20 cellular contexts compared by ENCODE assay signal in the genomic region with DNA sequence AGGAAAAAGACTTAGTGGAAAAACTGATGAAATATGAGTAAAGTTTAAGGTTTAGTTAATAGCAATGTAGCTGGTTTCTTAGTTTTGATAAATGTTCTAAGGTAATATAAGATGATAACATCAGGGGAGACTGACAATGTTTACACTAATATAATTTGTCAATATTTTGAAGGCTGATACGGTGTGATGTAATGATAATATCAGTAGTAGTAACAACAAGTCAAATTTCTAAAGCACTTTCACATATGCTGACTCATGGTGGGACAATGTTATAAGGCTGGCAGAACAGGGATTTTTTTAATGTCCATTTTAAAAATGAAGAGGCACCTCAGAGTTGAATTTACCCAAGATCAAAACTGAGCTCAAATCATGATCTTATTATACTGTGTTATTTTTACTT. TPM values are rescaled to one million over a fixed set of nuclear protein-coding genes. Genes with fewer than 3 reads are reported as not detected.
DNase-seq lines count a peak whose midpoint lies in the region; ATAC-seq and TF ChIP-seq lines count a peak whose summit lies in the region.
"Had no signal": no experiment of that assay in that cellular context is flagged by ENCODE, and none has a peak within 500 bp of the region (broad histone marks: within the 10 kb centered on the region; RNA-seq: fewer than 3 reads in every experiment).

No MANE protein-coding gene starts in this region.

- no peaks in the 10 kb centered on the region for H3K36me3 ChIP-seq in effector memory CD4-positive, alpha-beta T cell (ENCODE audit: control insufficient read depth, insufficient read depth, low read length)
- H3K36me3 ChIP-seq: BE2C, thoracic aorta had no signal

- no peaks in the 10 kb centered on the region for H3K4me1 ChIP-seq in effector memory CD4-positive, alpha-beta T cell (ENCODE audit: control insufficient read depth, insufficient read depth, low read length, poor library complexity, severe bottlenecking)
- H3K4me1 ChIP-seq: BE2C had no signal

- H3K27me3 Mint-ChIP-seq in HFFc6 (ENCODE audit: insufficient read depth) = no peaks in the 10 kb centered on the region; the same call in 1 of the 2 replicates
- peaks cover 44% of the 10 kb centered on the region for H3K27me3 Mint-ChIP-seq in activated CD8-positive, alpha-beta T cell treated with anti-CD3 and anti-CD28 coated beads, Interleukin-2, amount 10 ng/mL, durations not matched to agents 7 days and 5 days (ENCODE audit: low read depth)

- H3K27ac ChIP-seq in effector memory CD4-positive, alpha-beta T cell (ENCODE audit: insufficient read depth, low read length, poor library complexity, severe bottlenecking) = no peak overlapping the region
- H3K27ac ChIP-seq: thoracic aorta had no signal

- no peak for TF ChIP-seq CTCF in HFFc6 (IDR thresholded peaks at IDR 0.05)
- no peak for TF ChIP-seq CTCF in astrocyte of the spinal cord (IDR thresholded peaks at IDR 0.05; ENCODE audit: low read depth, low read length)
- TF ChIP-seq CTCF in fibroblast of the aortic adventitia (IDR thresholded peaks at IDR 0.05; ENCODE audit: insufficient read depth, low read length) = no peak
- no peak for TF ChIP-seq CTCF in retinal pigment epithelial cell (conservative IDR thresholded peaks at IDR 0.05; ENCODE audit: low read depth, low read length)

- POLR2A ChIA-PET in activated CD8-positive, alpha-beta T cell treated with anti-CD3 and anti-CD28 coated beads, Interleukin-2, amount 10 ng/mL, durations not matched to agents 7 days and 5 days (lab: Charles Lee) = no interaction called here

- peak overlapping the region; percentile 95 for H3K27ac Mint-ChIP-seq in HFFc6
- no peak overlapping the region for H3K27ac Mint-ChIP-seq in activated CD8-positive, alpha-beta T cell treated with anti-CD3 and anti-CD28 coated beads, Interleukin-2, amount 10 ng/mL, durations not matched to agents 7 days and 5 days
- H3K27ac Mint-ChIP-seq: activated CD4-positive, alpha-beta T cell treated with anti-CD3 and anti-CD28 coated beads for 36 hours; GM23338 had no signal

- H3K27me3 ChIP-seq in effector memory CD4-positive, alpha-beta T cell (replicated peaks; ENCODE audit: control insufficient read depth, insufficient read depth, low read length, poor library complexity, severe bottlenecking) = peaks cover 6% of the 10 kb centered on the region

- no peak for DNase-seq in HFFc6
- DNase-seq in astrocyte of the spinal cord (ENCODE audit: low read depth, low spot score) = peak; percentile 48
- peak; percentile 67 for DNase-seq in fibroblast of the aortic adventitia (ENCODE audit: low read depth)
- DNase-seq in retinal pigment epithelial cell (ENCODE audit: low read depth) = no peak
- no peak for DNase-seq in activated CD8-positive, alpha-beta T cell treated with anti-CD3 and anti-CD28 coated beads, Interleukin-2, amount 10 ng/mL, durations not matched to agents 7 days and 5 days
- no peak for DNase-seq in H4 (ENCODE audit: low spot score)
- no peak for DNase-seq in effector memory CD4-positive, alpha-beta T cell
- DNase-seq in T-helper 9 cell = no peak
- DNase-seq: activated CD4-positive, alpha-beta T cell treated with anti-CD3 and anti-CD28 coated beads for 36 hours; activated naive CD4-positive, alpha-beta T cell treated with Interleukin-2 at 50 U/mL for 16 hours; BE2C; effector CD8-positive, alpha-beta T cell; NCI-H1694; right cardiac atrium; Right ventricle myocardium superior; stimulated activated CD4-positive, alpha-beta T cell treated with anti-CD3 and anti-CD28 coated beads, Interleukin-4, amount 100 ng/mL, for 24 hours; stimulated activated CD8-positive, alpha-beta memory T cell treated with anti-CD3 and anti-CD28 coated beads, Interleukin-4, amount 100 ng/mL, for 48 hours had no signal

- H3K36me3 Mint-ChIP-seq in HFFc6 (ENCODE audit: low read depth) = no peaks in the 10 kb centered on the region
- H3K36me3 Mint-ChIP-seq in activated CD8-positive, alpha-beta T cell treated with anti-CD3 and anti-CD28 coated beads, Interleukin-2, amount 10 ng/mL, durations not matched to agents 7 days and 5 days (ENCODE audit: low read depth) = peaks cover 7% of the 10 kb centered on the region

- CTCF ChIA-PET in activated CD8-positive, alpha-beta T cell treated with anti-CD3 and anti-CD28 coated beads, Interleukin-2, amount 10 ng/mL, durations not matched to agents 7 days and 5 days (lab: Charles Lee) = no interaction called here

- no peaks in the 10 kb centered on the region for H3K9me3 ChIP-seq in effector memory CD4-positive, alpha-beta T cell (ENCODE audit: control insufficient read depth, low read length)
- H3K9me3 ChIP-seq: BE2C, thoracic aorta had no signal

- peak overlapping the region; percentile 92 for H3K4me3 Mint-ChIP-seq in HFFc6
- no peak overlapping the region for H3K4me3 Mint-ChIP-seq in activated CD8-positive, alpha-beta T cell treated with anti-CD3 and anti-CD28 coated beads, Interleukin-2, amount 10 ng/mL, durations not matched to agents 7 days and 5 days
- H3K4me3 Mint-ChIP-seq: activated CD4-positive, alpha-beta T cell treated with anti-CD3 and anti-CD28 coated beads for 36 hours; GM23338 had no signal

- no peak for ATAC-seq in activated CD8-positive, alpha-beta T cell treated with anti-CD3 and anti-CD28 coated beads, Interleukin-2, amount 10 ng/mL, durations not matched to agents 7 days and 5 days
- ATAC-seq: activated CD4-positive, alpha-beta T cell treated with anti-CD3 and anti-CD28 coated beads for 36 hours; GM23338; right cardiac atrium had no signal

- in situ Hi-C loops in astrocyte of the spinal cord (cut with HindIII; ENCODE audit: low sequenced_read_pairs) = no loop called here

- H3K4me1 Mint-ChIP-seq in HFFc6 (ENCODE audit: low read depth) = peaks cover 48% of the 10 kb centered on the region
- peaks cover 15% of the 10 kb centered on the region for H3K4me1 Mint-ChIP-seq in activated CD8-positive, alpha-beta T cell treated with anti-CD3 and anti-CD28 coated beads, Interleukin-2, amount 10 ng/mL, durations not matched to agents 7 days and 5 days (ENCODE audit: low read depth)

- H3K4me3 ChIP-seq in astrocyte of the spinal cord (ENCODE audit: low read depth, low read length) = no peak overlapping the region
- no peak overlapping the region for H3K4me3 ChIP-seq in fibroblast of the aortic adventitia (ENCODE audit: low read depth, low read length)
- peak overlapping the region; percentile 99 for H3K4me3 ChIP-seq in retinal pigment epithelial cell (ENCODE audit: low read length)
- H3K4me3 ChIP-seq in effector memory CD4-positive, alpha-beta T cell (ENCODE audit: insufficient read depth, low read depth, low read length, poor library complexity, severe bottlenecking) = no peak overlapping the region
- H3K4me3 ChIP-seq: GM23338, lung had no signal

- no peaks in the 10 kb centered on the region for H3K9me3 Mint-ChIP-seq in HFFc6
- H3K9me3 Mint-ChIP-seq in activated CD8-positive, alpha-beta T cell treated with anti-CD3 and anti-CD28 coated beads, Interleukin-2, amount 10 ng/mL, durations not matched to agents 7 days and 5 days (ENCODE audit: insufficient read depth) = no peaks in the 10 kb centered on the region
- H3K9me3 Mint-ChIP-seq: GM23338 had no signal

RNA-seq across cellular contexts. Expression of a gene that starts 2.5 kb away (rescaled TPM):
- total RNA-seq in HFFc6 (2021; fragmentation: NEBNext Ultra II Directional; extraction: Animal tissue kit (Norgen Biotek cat#: 25700)) = 10 to 100 TPM; 31.1 to 59.0 (median 37.1) TPM
- total RNA-seq in fibroblast of the aortic adventitia (ENCODE audit: low replicate concordance) = 48.6 and 72.3 TPM in 2 replicates
- total RNA-seq in activated CD8-positive, alpha-beta T cell treated with anti-CD3 and anti-CD28 coated beads, Interleukin-2, amount 10 ng/mL, durations not matched to agents 7 days and 5 days = not detected
- total RNA-seq in H4 (2014; rRNA removed; shearing (Covaris generic)) = 9.8 and 13.7 TPM in 2 replicates
- total RNA-seq: activated CD4-positive, alpha-beta T cell treated with anti-CD3 and anti-CD28 coated beads for 36 hours had no signal

Comparison
In these comparisons a context has a peak if more than half of its experiments do, and no peak if none do; other contexts are left out.
1. DNase-seq: peak in astrocyte of the spinal cord (single experiment) and fibroblast of the aortic adventitia (single experiment); none in HFFc6 (single experiment), retinal pigment epithelial cell (single experiment), activated CD8-positive, alpha-beta T cell treated with anti-CD3 and anti-CD28 coated beads, Interleukin-2, amount 10 ng/mL, durations not matched to agents 7 days and 5 days (single experiment), H4 (single experiment), effector memory CD4-positive, alpha-beta T cell (0 of 3) and T-helper 9 cell (single experiment).
2. RNA of a gene that starts 2.5 kb away (total RNA-seq): 48.6 to 72.3 TPM in fibroblast of the aortic adventitia, 31.1 to 59.0 TPM in HFFc6 and 9.8 to 13.7 TPM in H4; not detected in activated CD8-positive, alpha-beta T cell treated with anti-CD3 and anti-CD28 coated beads, Interleukin-2, amount 10 ng/mL, durations not matched to agents 7 days and 5 days; every median in the first group is over 10 times any median in the second.